ENCODE assay signal across 1 cellular context in genomic region chr18:79680891-79681339, GRCh38.
TF ChIP-seq lines count a peak whose summit lies in the region.

No MANE protein-coding gene starts in this region.

TF ChIP-seq in GM12878, 131 proteins besides CTCF, POLR2A, EP300 and RAD21 (continued from another document):
- TF ChIP-seq E2F8 (IDR thresholded peaks at IDR 0.05; ENCODE audit: low read depth, partially characterized antibody), result no peak
TF ChIP-seq in GM12878: peak in this region for 1.
